ENCODE assay signal across 12 cellular contexts in genomic region chr2:25343187-25343825, GRCh38. TPM values are rescaled to one million over a fixed set of nuclear protein-coding genes. Genes with fewer than 3 reads are reported as not detected.
DNase-seq lines count a peak whose midpoint lies in the region; ATAC-seq and TF ChIP-seq lines count a peak whose summit lies in the region.
"Had no signal": no experiment of that assay in that cellular context is flagged by ENCODE, and none has a peak within 500 bp of the region (broad histone marks: within the 10 kb centered on the region; RNA-seq: fewer than 3 reads in every experiment).

No MANE protein-coding gene starts in this region.

- no peak overlapping the region for H2AFZ ChIP-seq in neural cell (ENCODE audit: low read depth, low read length)

- peak overlapping the region; percentile 26 for H3K27ac Mint-ChIP-seq in T-helper 2 cell treated with Interferon-gamma antibody and Interleukin-4, amounts not matched to agents 5 μg/mL and 100 μg/mL, for 36 hours
- H3K27ac Mint-ChIP-seq in activated naive CD8-positive, alpha-beta T cell treated with anti-CD3 and anti-CD28 coated beads for 36 hours, result no peak overlapping the region

- peaks cover 8% of the 10 kb centered on the region for H3K4me1 ChIP-seq in HEK293 (ENCODE audit: control insufficient read depth, insufficient read depth, low read length)
- H3K4me1 ChIP-seq: parathyroid adenoma had no signal

- no peaks in the 10 kb centered on the region for H3K36me3 Mint-ChIP-seq in T-helper 2 cell treated with Interferon-gamma antibody and Interleukin-4, amounts not matched to agents 5 μg/mL and 100 μg/mL, for 36 hours (ENCODE audit: low read depth)
- peaks cover 3% of the 10 kb centered on the region for H3K36me3 Mint-ChIP-seq in activated naive CD8-positive, alpha-beta T cell treated with anti-CD3 and anti-CD28 coated beads for 36 hours

- no peak overlapping the region for H3K4me2 ChIP-seq in neural cell (ENCODE audit: low read length)

- no peak for TF ChIP-seq EP300 in neural cell (conservative IDR thresholded peaks at IDR 0.05; ENCODE audit: poor library complexity, severe bottlenecking)

- POLR2A ChIA-PET in HEK293 (lab: Yijun Ruan, JAX), result interaction anchor here (1.0 kb wide), 1 partner anchor 19 kb away, joined by 6 read pairs; no protein-coding TSS in a partner anchor

- H3K4me1 Mint-ChIP-seq in T-helper 2 cell treated with Interferon-gamma antibody and Interleukin-4, amounts not matched to agents 5 μg/mL and 100 μg/mL, for 36 hours (ENCODE audit: low read depth), result peaks cover 23% of the 10 kb centered on the region
- H3K4me1 Mint-ChIP-seq in activated naive CD8-positive, alpha-beta T cell treated with anti-CD3 and anti-CD28 coated beads for 36 hours, result peaks cover 39% of the 10 kb centered on the region

- H3K9me3 Mint-ChIP-seq in T-helper 2 cell treated with Interferon-gamma antibody and Interleukin-4, amounts not matched to agents 5 μg/mL and 100 μg/mL, for 36 hours, result no peaks in the 10 kb centered on the region
- no peaks in the 10 kb centered on the region for H3K9me3 Mint-ChIP-seq in activated naive CD8-positive, alpha-beta T cell treated with anti-CD3 and anti-CD28 coated beads for 36 hours

- H3K27ac ChIP-seq in HEK293 (ENCODE audit: extremely low read depth, low read depth, low read length) (no peak overlapping the region), neural cell (ENCODE audit: low read length) (no peak overlapping the region)
- H3K27ac ChIP-seq: parathyroid adenoma, tibial artery had no signal

- TF ChIP-seq CTCF in HEK293 (tag by site-specific recombination; IDR thresholded peaks at IDR 0.05) (no peak), neural cell (IDR thresholded peaks at IDR 0.05; ENCODE audit: poor library complexity, severe bottlenecking) (no peak)

- no peaks in the 10 kb centered on the region for H3K27me3 Mint-ChIP-seq in T-helper 2 cell treated with Interferon-gamma antibody and Interleukin-4, amounts not matched to agents 5 μg/mL and 100 μg/mL, for 36 hours (ENCODE audit: low read depth)
- no peaks in the 10 kb centered on the region for H3K27me3 Mint-ChIP-seq in activated naive CD8-positive, alpha-beta T cell treated with anti-CD3 and anti-CD28 coated beads for 36 hours

- CTCF ChIA-PET in HEK293 (lab: Yijun Ruan, JAX), result interaction anchor here (0.7 to 3.2 kb wide), 7 partner anchors 19 to 401 kb away, joined by 3 to 19 read pairs (median 4); no protein-coding TSS in a partner anchor

- H3K36me3 ChIP-seq in HEK293 (ENCODE audit: control insufficient read depth in 2 of 2, insufficient read depth in 1 of 2, low read length in 2 of 2) (no peaks in the 10 kb centered on the region), neural cell (ENCODE audit: insufficient read depth, low read length) (no peaks in the 10 kb centered on the region)
- H3K36me3 ChIP-seq: tibial artery had no signal

- peak overlapping the region; percentile 54 for H3K4me3 Mint-ChIP-seq in T-helper 2 cell treated with Interferon-gamma antibody and Interleukin-4, amounts not matched to agents 5 μg/mL and 100 μg/mL, for 36 hours
- H3K4me3 Mint-ChIP-seq in activated naive CD8-positive, alpha-beta T cell treated with anti-CD3 and anti-CD28 coated beads for 36 hours, result peak overlapping the region; percentile 81

- H3K9me3 ChIP-seq in HEK293 (ENCODE audit: control insufficient read depth, insufficient read depth, low read depth, low read length) (no peaks in the 10 kb centered on the region), neural cell (ENCODE audit: low read length) (no peaks in the 10 kb centered on the region)
- H3K9me3 ChIP-seq: tibial artery had no signal

- no peak for TF ChIP-seq RAD21 in neural cell (conservative IDR thresholded peaks at IDR 0.05)

- peaks cover 3% of the 10 kb centered on the region for H3K79me2 ChIP-seq in neural cell (replicated peaks; ENCODE audit: insufficient read depth, low read length)
- H3K79me2 ChIP-seq: parathyroid adenoma had no signal

- no peaks in the 10 kb centered on the region for H3F3A ChIP-seq in neural cell (ENCODE audit: insufficient read depth, low read length, poor library complexity, severe bottlenecking)

- no peak overlapping the region for H3K4me3 ChIP-seq in HEK293 (ENCODE audit: low read depth, low read length)
- H3K4me3 ChIP-seq in neural cell (ENCODE audit: low read length), result peak overlapping the region; percentile 73

- no peak for DNase-seq in T-helper 2 cell treated with Interferon-gamma antibody and Interleukin-4, amounts not matched to agents 5 μg/mL and 100 μg/mL, for 36 hours (ENCODE audit: low spot score)
- DNase-seq in T-helper 2 cell, result no peak
- DNase-seq in activated naive CD8-positive, alpha-beta T cell treated with anti-CD3 and anti-CD28 coated beads for 36 hours, result no peak
- no peak for DNase-seq in SW480 (ENCODE audit: low spot score)
- DNase-seq: activated CD4-positive, alpha-beta T cell treated with anti-CD3 and anti-CD28 coated beads, Interleukin-2, amount 50 U/mL, for 48 hours; dermis blood vessel endothelial cell had no signal

- H3K9me2 ChIP-seq in neural cell (ENCODE audit: insufficient read depth, low read length), result no peaks in the 10 kb centered on the region

- no peaks in the 10 kb centered on the region for H3K27me3 ChIP-seq in neural cell (ENCODE audit: insufficient read depth, low read depth, low read length)
- H3K27me3 ChIP-seq: tibial artery had no signal

- ATAC-seq in GM21360 (IDR thresholded peaks at IDR 0.05; ENCODE audit: unreplicated experiment), result no peak
- no peak for ATAC-seq in HG03097 (IDR thresholded peaks at IDR 0.05; ENCODE audit: low FRiP score, unreplicated experiment)

- peaks cover 3% of the 10 kb centered on the region for H4K20me1 ChIP-seq in neural cell (ENCODE audit: insufficient read depth)

- H3K9ac ChIP-seq in neural cell (ENCODE audit: low read length), result peak overlapping the region; percentile 82
- H3K9ac ChIP-seq: parathyroid adenoma had no signal

TF ChIP-seq in HEK293, 187 proteins besides CTCF, POLR2A, EP300 and RAD21:
- no peak for TF ChIP-seq ZNF354C (tag by site-specific recombination; IDR thresholded peaks at IDR 0.05; ENCODE audit: borderline replicate concordance, low read depth)
- TF ChIP-seq REST (tag by site-specific recombination; IDR thresholded peaks at IDR 0.05), result peak; percentile 80

TF ChIP-seq in neural cell, 6 proteins besides CTCF, POLR2A, EP300 and RAD21:
- no peak for TF ChIP-seq POLR2AphosphoS5 (IDR thresholded peaks at IDR 0.05)
- TF ChIP-seq REST (IDR thresholded peaks at IDR 0.05; ENCODE audit: borderline replicate concordance), result no peak
- TF ChIP-seq MXI1 (conservative IDR thresholded peaks at IDR 0.05; ENCODE audit: poor library complexity, severe bottlenecking), result no peak

RNA-seq across cellular contexts. Expression of gene DNMT3A, which starts 1.6 kb away (rescaled TPM):
- total RNA-seq in activated naive CD8-positive, alpha-beta T cell treated with anti-CD3 and anti-CD28 coated beads for 36 hours, result 10 to 100 TPM; 90.7 to 92.2 TPM
- 33.0 and 38.5 TPM in 2 replicates for polyA plus RNA-seq in neural cell
- polyA minus RNA-seq in neural cell, result 122 and 129 TPM in 2 replicates
